11 cellular contexts compared by ENCODE assay signal in the genomic region with DNA sequence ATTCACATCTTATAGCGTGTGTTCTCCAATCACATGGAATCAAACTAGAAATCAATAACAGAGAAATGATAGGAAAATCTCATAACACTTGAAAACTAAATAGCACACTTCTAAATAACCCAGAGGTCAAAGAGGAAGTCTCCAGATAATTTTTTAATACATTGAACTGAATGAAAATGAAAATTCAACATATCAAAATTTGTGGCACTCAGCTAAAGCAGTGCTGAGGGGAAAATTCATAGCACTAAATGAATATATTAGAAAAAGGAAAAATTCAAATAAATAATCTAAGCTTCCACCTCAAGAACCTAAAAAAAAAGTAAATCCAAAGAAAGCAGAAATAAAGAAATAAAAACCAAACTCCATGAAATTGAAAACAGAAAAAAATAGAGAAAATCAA. TPM values are rescaled to one million over a fixed set of nuclear protein-coding genes. Genes with fewer than 3 reads are reported as not detected.
"Had no signal": no experiment of that assay in that cellular context is flagged by ENCODE, and none has a peak within 500 bp of the region (broad histone marks: within the 10 kb centered on the region; RNA-seq: fewer than 3 reads in every experiment).

No MANE protein-coding gene starts in this region.

- H3K4me3 ChIP-seq: GM23248, HAP-1 had no signal

- H3K4me1 ChIP-seq: HAP-1 had no signal

- H3K27ac ChIP-seq: GM23248, KMS-11 had no signal

- H3K36me3 Mint-ChIP-seq: IgD-negative memory B cell had no signal

- H3K27ac Mint-ChIP-seq: IgD-negative memory B cell had no signal

- H3K36me3 ChIP-seq: HAP-1 had no signal

- DNase-seq: GM23248, GOT3, H7, KBM-7 had no signal

- FAIRE-seq: HTR-8/SVneo had no signal

- H3K4me3 Mint-ChIP-seq: IgD-negative memory B cell had no signal

- ATAC-seq: HCT116 had no signal

- H3K9me3 ChIP-seq: HAP-1 had no signal

- H3K4me2 ChIP-seq: KMS-11 had no signal

RNA-seq across cellular contexts. Expression of a gene that starts 17.3 kb away (rescaled TPM):
- total RNA-seq: GM23248, H4, H7, HT-29 had no signal
- polyA plus RNA-seq: GM23248, IgD-negative memory B cell had no signal

RNA-seq across cellular contexts. Expression of a gene that starts 42.7 kb away (rescaled TPM):
- total RNA-seq: GM23248, H4, H7 had no signal
- polyA plus RNA-seq: GM23248, IgD-negative memory B cell had no signal
